In genomic region chr1:32998009-32998555, GRCh38 we compare ENCODE assay signal across 11 cellular contexts. TPM values are rescaled to one million over a fixed set of nuclear protein-coding genes. Genes with fewer than 3 reads are reported as not detected.
DNase-seq lines count a peak whose midpoint lies in the region; ATAC-seq and TF ChIP-seq lines count a peak whose summit lies in the region.
"Had no signal": no experiment of that assay in that cellular context is flagged by ENCODE, and none has a peak within 500 bp of the region (broad histone marks: within the 10 kb centered on the region; RNA-seq: fewer than 3 reads in every experiment).

No MANE protein-coding gene starts in this region.

- peaks cover 49% of the 10 kb centered on the region for H3K4me1 ChIP-seq in left ventricle myocardium inferior
- H3K4me1 ChIP-seq: BE2C had no signal

- no peak overlapping the region for H3K4me3 Mint-ChIP-seq in activated CD4-positive, alpha-beta T cell treated with anti-CD3 and anti-CD28 coated beads, Interleukin-2, amount 10 ng/mL, durations not matched to agents 7 days and 5 days
- peak overlapping the region; percentile 82 for H3K4me3 Mint-ChIP-seq in T-helper 17 cell
- H3K4me3 Mint-ChIP-seq in stimulated activated memory B cell treated with anti-CD40 and anti-IgM and Interleukin-4, amounts not matched to agents 10 μg/mL and 1 μg/mL and 100 μg/mL, for 72 hours = no peak overlapping the region

- peaks cover 14% of the 10 kb centered on the region for H3K4me1 Mint-ChIP-seq in activated CD4-positive, alpha-beta T cell treated with anti-CD3 and anti-CD28 coated beads, Interleukin-2, amount 10 ng/mL, durations not matched to agents 7 days and 5 days
- peaks cover 25% of the 10 kb centered on the region for H3K4me1 Mint-ChIP-seq in T-helper 17 cell
- H3K4me1 Mint-ChIP-seq in stimulated activated memory B cell treated with anti-CD40 and anti-IgM and Interleukin-4, amounts not matched to agents 10 μg/mL and 1 μg/mL and 100 μg/mL, for 72 hours = peaks cover 34% of the 10 kb centered on the region

- CTCF ChIA-PET in activated CD4-positive, alpha-beta T cell treated with anti-CD3 and anti-CD28 coated beads, Interleukin-2, amount 10 ng/mL, durations not matched to agents 7 days and 5 days (lab: Charles Lee) = interaction anchor here (0.5 to 3.9 kb wide), 9 partner anchors 9 to 54 kb away, joined by 3 to 30 read pairs (median 4); no protein-coding TSS in a partner anchor

- no peak for TF ChIP-seq CTCF in left ventricle myocardium inferior (IDR thresholded peaks at IDR 0.05; ENCODE audit: borderline replicate concordance)

- peak; percentile 52 for ATAC-seq in T-helper 17 cell
- ATAC-seq in stimulated activated memory B cell treated with anti-CD40 and anti-IgM and Interleukin-4, amounts not matched to agents 10 μg/mL and 1 μg/mL and 100 μg/mL, for 72 hours = no peak

- no peaks in the 10 kb centered on the region for H3K9me3 Mint-ChIP-seq in activated CD4-positive, alpha-beta T cell treated with anti-CD3 and anti-CD28 coated beads, Interleukin-2, amount 10 ng/mL, durations not matched to agents 7 days and 5 days
- no peaks in the 10 kb centered on the region for H3K9me3 Mint-ChIP-seq in stimulated activated memory B cell treated with anti-CD40 and anti-IgM and Interleukin-4, amounts not matched to agents 10 μg/mL and 1 μg/mL and 100 μg/mL, for 72 hours

- peak overlapping the region; percentile 73 for H3K27ac ChIP-seq in left ventricle myocardium inferior (replicated peaks)

- H3K36me3 ChIP-seq in left ventricle myocardium inferior = no peaks in the 10 kb centered on the region
- H3K36me3 ChIP-seq: BE2C had no signal

- peaks cover 3% of the 10 kb centered on the region for H3K36me3 Mint-ChIP-seq in activated CD4-positive, alpha-beta T cell treated with anti-CD3 and anti-CD28 coated beads, Interleukin-2, amount 10 ng/mL, durations not matched to agents 7 days and 5 days (ENCODE audit: low read depth)
- H3K36me3 Mint-ChIP-seq in T-helper 17 cell (ENCODE audit: low read depth) = no peaks in the 10 kb centered on the region
- peaks cover 5% of the 10 kb centered on the region for H3K36me3 Mint-ChIP-seq in stimulated activated memory B cell treated with anti-CD40 and anti-IgM and Interleukin-4, amounts not matched to agents 10 μg/mL and 1 μg/mL and 100 μg/mL, for 72 hours

- POLR2A ChIA-PET in activated CD4-positive, alpha-beta T cell treated with anti-CD3 and anti-CD28 coated beads, Interleukin-2, amount 10 ng/mL, durations not matched to agents 7 days and 5 days (lab: Charles Lee) = interaction anchor here (1.0 kb wide), 1 partner anchor 34 kb away, joined by 5 read pairs; no protein-coding TSS in a partner anchor

- H3K27me3 Mint-ChIP-seq in activated CD4-positive, alpha-beta T cell treated with anti-CD3 and anti-CD28 coated beads, Interleukin-2, amount 10 ng/mL, durations not matched to agents 7 days and 5 days = no peaks in the 10 kb centered on the region
- no peaks in the 10 kb centered on the region for H3K27me3 Mint-ChIP-seq in T-helper 17 cell
- H3K27me3 Mint-ChIP-seq in stimulated activated memory B cell treated with anti-CD40 and anti-IgM and Interleukin-4, amounts not matched to agents 10 μg/mL and 1 μg/mL and 100 μg/mL, for 72 hours = no peaks in the 10 kb centered on the region

- no peaks in the 10 kb centered on the region for H3K27me3 ChIP-seq in left ventricle myocardium inferior (ENCODE audit: low read depth)
- H3K27me3 ChIP-seq: BE2C had no signal

- DNase-seq in activated CD4-positive, alpha-beta T cell treated with anti-CD3 and anti-CD28 coated beads, Interleukin-2, amount 10 ng/mL, durations not matched to agents 7 days and 5 days = no peak
- no peak for DNase-seq in activated CD4-positive, alpha-beta T cell treated with anti-CD3 and anti-CD28 coated beads for 1 hour
- DNase-seq in T-helper 17 cell = no peak
- no peak for DNase-seq in left ventricle myocardium inferior
- DNase-seq in cortex of kidney (lab: John Stamatoyannopoulos, UW) = no peak
- DNase-seq in SHP77 treated with DMSO at 0.1 percent for 48 hours (lab: John Stamatoyannopoulos, UW) = no peak
- no peak for DNase-seq in activated CD8-positive, alpha-beta memory T cell treated with anti-CD3 and anti-CD28 coated beads, Interleukin-2, amount 50 U/mL, for 48 hours
- DNase-seq: aorta, BE2C, NCI-H1092 had no signal

- H3K9me3 ChIP-seq in T-helper 17 cell (ENCODE audit: control insufficient read depth, low read length, poor library complexity, severe bottlenecking) (no peaks in the 10 kb centered on the region), left ventricle myocardium inferior (replicated peaks) (no peaks in the 10 kb centered on the region)
- H3K9me3 ChIP-seq: BE2C had no signal

- H3K4me3 ChIP-seq in left ventricle myocardium inferior = no peak overlapping the region

- H3K27ac Mint-ChIP-seq in activated CD4-positive, alpha-beta T cell treated with anti-CD3 and anti-CD28 coated beads, Interleukin-2, amount 10 ng/mL, durations not matched to agents 7 days and 5 days = peak overlapping the region; percentile 65
- peak overlapping the region; percentile 90 for H3K27ac Mint-ChIP-seq in T-helper 17 cell
- peak overlapping the region; percentile 78 for H3K27ac Mint-ChIP-seq in stimulated activated memory B cell treated with anti-CD40 and anti-IgM and Interleukin-4, amounts not matched to agents 10 μg/mL and 1 μg/mL and 100 μg/mL, for 72 hours

- intact Hi-C loops in left ventricle myocardium inferior (cut with micrococcal nuclease) = no loop called here

RNA-seq across cellular contexts. Expression of gene RNF19B, which starts 33.5 kb away (rescaled TPM):
- total RNA-seq in activated CD4-positive, alpha-beta T cell treated with anti-CD3 and anti-CD28 coated beads, Interleukin-2, amount 10 ng/mL, durations not matched to agents 7 days and 5 days = 10 to 100 TPM; 18.4 to 20.1 TPM
- total RNA-seq in T-helper 17 cell (10 to 100 TPM; 67.1 to 87.7 TPM), left ventricle myocardium inferior (15.4 TPM)

RNA-seq across cellular contexts. Expression of gene AK2, which starts 38.6 kb away (rescaled TPM):
- total RNA-seq in activated CD4-positive, alpha-beta T cell treated with anti-CD3 and anti-CD28 coated beads, Interleukin-2, amount 10 ng/mL, durations not matched to agents 7 days and 5 days = 100 to 1,000 TPM; 181 to 193 TPM
- total RNA-seq in T-helper 17 cell = 10 to 100 TPM; 51.1 to 61.7 TPM
- 121 TPM for total RNA-seq in left ventricle myocardium inferior
